ENCODE assay signal across 30 cellular contexts in the genomic region with DNA sequence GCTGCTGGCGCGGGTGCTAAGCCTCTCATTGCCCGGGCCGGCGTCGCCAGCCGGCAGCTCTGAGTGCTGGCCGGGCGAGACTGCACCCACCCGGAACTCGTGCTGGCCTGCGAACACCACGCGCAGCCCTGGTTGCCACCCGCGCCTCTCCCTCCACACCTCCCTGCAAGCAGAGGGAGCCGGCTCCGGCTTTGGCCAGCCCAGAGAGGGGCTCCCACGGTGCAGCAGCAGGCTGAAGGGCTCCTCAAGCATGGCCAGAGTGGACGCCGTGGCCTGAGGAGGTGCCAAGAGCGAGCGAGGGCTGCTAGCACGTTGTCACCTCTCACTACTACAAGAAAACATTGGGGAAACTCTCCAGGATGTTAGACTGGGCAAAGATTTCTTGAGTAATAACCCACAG.
"Had no signal": no experiment of that assay in that cellular context is flagged by ENCODE, and none has a peak within 500 bp of the region (broad histone marks: within the 10 kb centered on the region; RNA-seq: fewer than 3 reads in every experiment).

No MANE protein-coding gene starts in this region.

- H2AFZ ChIP-seq: hepatocyte, neural progenitor cell had no signal

- FAIRE-seq: keratinocyte, pancreas, small intestine, urothelium cell line had no signal

- H3K9me3 ChIP-seq: pancreas, prostate gland, sigmoid colon, thoracic aorta, upper lobe of right lung had no signal

- H3K27ac ChIP-seq: heart right ventricle, hepatocyte, lower lobe of right lung, neural progenitor cell, pancreas, prostate gland, sigmoid colon, spleen, suprapubic skin, thoracic aorta, tibial artery, upper lobe of right lung had no signal

- H3K4me3 ChIP-seq: heart right ventricle, hepatocyte, lower lobe of right lung, neural progenitor cell, pancreas, prostate gland, sigmoid colon, spleen, suprapubic skin, thoracic aorta, tibial artery, upper lobe of right lung had no signal

- H3K9ac ChIP-seq: neural progenitor cell had no signal

- H3K4me2 ChIP-seq: hepatocyte, neural progenitor cell had no signal

- H3K27me3 ChIP-seq: heart right ventricle, hepatocyte, neural progenitor cell, pancreas, sigmoid colon, spleen, suprapubic skin, tibial artery, upper lobe of right lung had no signal

- H3K4me1 ChIP-seq: heart right ventricle, lower lobe of right lung, pancreas, prostate gland, sigmoid colon, spleen, suprapubic skin, tibial artery, upper lobe of right lung had no signal

- ATAC-seq: left cardiac atrium; left lobe of liver; left ventricle myocardium superior; lower lobe of right lung; natural killer cell; pancreas; stimulated activated effector memory CD8-positive, alpha-beta T cell treated with anti-CD3 and anti-CD28 coated beads, Interleukin-12 subunit alpha, Interleukin-12 subunit beta, amount 100 ng/mL, for 72 hours; upper lobe of right lung had no signal

- H3K36me3 ChIP-seq: lower lobe of right lung, neural progenitor cell, pancreas, prostate gland, sigmoid colon, suprapubic skin, thoracic aorta, tibial artery, upper lobe of right lung had no signal

- DNase-seq: heart right ventricle; kidney glomerular epithelial cell; left cardiac atrium; left ventricle myocardium superior; lower lobe of right lung; mammary epithelial cell; mesenchymal stem cell; naive B cell; natural killer cell; nephron progenitor cell; retina; right cardiac atrium; sigmoid colon; small intestine; spleen; stimulated activated CD4-positive, alpha-beta T cell treated with anti-CD3 and anti-CD28 coated beads, Interleukin-4, amount 100 ng/mL, for 24 hours; stimulated activated naive CD4-positive, alpha-beta T cell; tibial artery; trophoblast cell had no signal
